Comparison of ENCODE assay signal across 27 cellular contexts in genomic region chr1:205259998-205260397, GRCh38. TPM values are rescaled to one million over a fixed set of nuclear protein-coding genes. Genes with fewer than 3 reads are reported as not detected.
DNase-seq lines count a peak whose midpoint lies in the region; ATAC-seq and TF ChIP-seq lines count a peak whose summit lies in the region.
"Had no signal": no experiment of that assay in that cellular context is flagged by ENCODE, and none has a peak within 500 bp of the region (broad histone marks: within the 10 kb centered on the region; RNA-seq: fewer than 3 reads in every experiment).

No MANE protein-coding gene starts in this region.

- H3K36me3 Mint-ChIP-seq in HFFc6 (ENCODE audit: low read depth) (no peaks in the 10 kb centered on the region), endodermal cell (ENCODE audit: low read depth) (no peaks in the 10 kb centered on the region)
- H3K36me3 Mint-ChIP-seq: natural killer cell treated with Interleukin-12 subunit alpha and Interleukin-12 subunit beta and Interleukin-15 and Interleukin-18, amount 100 ng/mL, for 72 hours; stimulated activated naive B cell treated with anti-CD40 and anti-IgM and Interleukin-4, amounts not matched to agents 10 μg/mL and 1 μg/mL and 100 μg/mL, for 72 hours had no signal

- H3K4me1 Mint-ChIP-seq in HFFc6 (ENCODE audit: low read depth) (peaks cover 69% of the 10 kb centered on the region), endodermal cell (peaks cover 17% of the 10 kb centered on the region)

- H3K9ac ChIP-seq in endodermal cell (ENCODE audit: extremely low read depth, low read length, poor library complexity, severe bottlenecking), result no peak overlapping the region

- H3K9me3 ChIP-seq in RWPE2 (ENCODE audit: severe bottlenecking) (no peaks in the 10 kb centered on the region), endodermal cell (ENCODE audit: control insufficient read depth, low read length) (no peaks in the 10 kb centered on the region), psoas muscle (no peaks in the 10 kb centered on the region)
- H3K9me3 ChIP-seq: suprapubic skin, uterus had no signal

- H3K4me3 ChIP-seq in RWPE2 (ENCODE audit: severe bottlenecking), result no peak overlapping the region
- no peak overlapping the region for H3K4me3 ChIP-seq in endodermal cell (ENCODE audit: low read length)
- no peak overlapping the region for H3K4me3 ChIP-seq in psoas muscle
- H3K4me3 ChIP-seq: GM23338, skin epidermis, suprapubic skin, uterus had no signal

- H3K27me3 ChIP-seq in RWPE2 (ENCODE audit: insufficient read depth, poor library complexity, severe bottlenecking) (no peaks in the 10 kb centered on the region), endodermal cell (ENCODE audit: control insufficient read depth, insufficient read depth, low read length, poor library complexity, severe bottlenecking) (no peaks in the 10 kb centered on the region), psoas muscle (ENCODE audit: insufficient read depth in 3 of 3, low read length in 2 of 3) (no peaks in the 10 kb centered on the region)
- H3K27me3 ChIP-seq: suprapubic skin, uterus had no signal

- H3K36me3 ChIP-seq in RWPE2 (ENCODE audit: low read depth) (no peaks in the 10 kb centered on the region), endodermal cell (ENCODE audit: control insufficient read depth, insufficient read depth, low read length) (no peaks in the 10 kb centered on the region), psoas muscle (ENCODE audit: insufficient read depth in 1 of 2, low read depth in 1 of 2) (no peaks in the 10 kb centered on the region)
- H3K36me3 ChIP-seq: suprapubic skin, uterus had no signal

- DNase-seq in HFFc6, result no peak
- DNase-seq in RWPE2 (ENCODE audit: low spot score), result no peak
- no peak for DNase-seq in endodermal cell
- no peak for DNase-seq in psoas muscle
- DNase-seq in NCI-H2227 treated with DMSO at 0.1 percent for 48 hours (lab: John Stamatoyannopoulos, UW), result no peak
- no peak for DNase-seq in stimulated activated CD4-positive, alpha-beta T cell treated with anti-CD3 and anti-CD28 coated beads, Interleukin-1b, Interleukin-23, amount 100 ng/mL, for 48 hours
- DNase-seq: activated CD4-positive, alpha-beta T cell treated with anti-CD3 and anti-CD28 coated beads for 1 hour; amygdala; CD4-positive, alpha-beta T cell; DMS79 treated with DMSO at 0.1 percent for 48 hours; effector CD8-positive, alpha-beta T cell; GDM1; head of caudate nucleus; islet precursor cell; NCI-H1092 treated with DMSO at 0.1 percent for 48 hours; NCI-H1694 treated with DMSO at 0.1 percent for 48 hours; NCI-H510A treated with DMSO at 0.1 percent for 48 hours; stimulated activated naive B cell treated with anti-CD40 and anti-IgM and Interleukin-4, amounts not matched to agents 10 μg/mL and 1 μg/mL and 100 μg/mL, for 72 hours; uterus had no signal

- peaks cover 1% of the 10 kb centered on the region for H3K27me3 Mint-ChIP-seq in HFFc6 (ENCODE audit: insufficient read depth)
- no peaks in the 10 kb centered on the region for H3K27me3 Mint-ChIP-seq in endodermal cell (ENCODE audit: insufficient read depth)
- H3K27me3 Mint-ChIP-seq: CD4-positive, alpha-beta T cell had no signal

- WGBS in endodermal cell (ENCODE audit: insufficient coverage in 1 of 2, insufficient read length in 1 of 2), 2 experiments, result 83% methylated on average over 1 of the region's 1 CpG; no CpG with 5 or more reads in 1 of the 2 experiments
- 47 to 73% (median 63%) methylated on average over 1 of the region's 1 CpG for WGBS in psoas muscle, 3 donors

- H3K27ac Mint-ChIP-seq in HFFc6 (peak overlapping the region; percentile 94; the same call in 1 of the 2 replicates), endodermal cell (peak overlapping the region; percentile 30)
- H3K27ac Mint-ChIP-seq: CD4-positive, alpha-beta T cell; GM23338; natural killer cell treated with Interleukin-12 subunit alpha and Interleukin-12 subunit beta and Interleukin-15 and Interleukin-18, amount 100 ng/mL, for 72 hours; stimulated activated naive B cell treated with anti-CD40 and anti-IgM and Interleukin-4, amounts not matched to agents 10 μg/mL and 1 μg/mL and 100 μg/mL, for 72 hours; T-helper 2 cell treated with Interferon-gamma antibody and Interleukin-4, amounts not matched to agents 5 μg/mL and 100 μg/mL, for 36 hours had no signal

- intact Hi-C loops in psoas muscle (cut with DNase I), result loop anchor here (5.0 to 10.0 kb wide), 5 partner anchors 38 to 285 kb away; no protein-coding TSS in a partner anchor

- H3K4me3 Mint-ChIP-seq in HFFc6 (no peak overlapping the region), endodermal cell (no peak overlapping the region)
- H3K4me3 Mint-ChIP-seq: CD4-positive, alpha-beta T cell; GM23338; natural killer cell treated with Interleukin-12 subunit alpha and Interleukin-12 subunit beta and Interleukin-15 and Interleukin-18, amount 100 ng/mL, for 72 hours; stimulated activated naive B cell treated with anti-CD40 and anti-IgM and Interleukin-4, amounts not matched to agents 10 μg/mL and 1 μg/mL and 100 μg/mL, for 72 hours; T-helper 2 cell treated with Interferon-gamma antibody and Interleukin-4, amounts not matched to agents 5 μg/mL and 100 μg/mL, for 36 hours had no signal

- no peak for ATAC-seq in RWPE2 (ENCODE audit: low read depth)
- no peak for ATAC-seq in psoas muscle
- ATAC-seq in GM18858 (IDR thresholded peaks at IDR 0.05; ENCODE audit: unreplicated experiment), result no peak
- no peak for ATAC-seq in GM21717 (IDR thresholded peaks at IDR 0.05; ENCODE audit: unreplicated experiment)
- ATAC-seq: activated naive CD4-positive, alpha-beta T cell treated with anti-CD3 and anti-CD28 coated beads, Interleukin-2, amount 50 U/mL, for 72 hours; GM23338; stimulated activated naive B cell treated with anti-CD40 and anti-IgM and Interleukin-4, amounts not matched to agents 10 μg/mL and 1 μg/mL and 100 μg/mL, for 72 hours had no signal

- no peak for TF ChIP-seq CTCF in HFFc6 (IDR thresholded peaks at IDR 0.05)
- no peak for TF ChIP-seq CTCF in RWPE2 (IDR thresholded peaks at IDR 0.05; ENCODE audit: poor library complexity, severe bottlenecking)
- TF ChIP-seq CTCF in endodermal cell (conservative IDR thresholded peaks at IDR 0.05), result no peak
- no peak for TF ChIP-seq CTCF in psoas muscle (IDR thresholded peaks at IDR 0.05)

- no peaks in the 10 kb centered on the region for H3K9me3 Mint-ChIP-seq in HFFc6
- no peaks in the 10 kb centered on the region for H3K9me3 Mint-ChIP-seq in endodermal cell
- H3K9me3 Mint-ChIP-seq: activated naive CD4-positive, alpha-beta T cell treated with anti-CD3 and anti-CD28 coated beads, Interleukin-2, amount 50 U/mL, for 72 hours; CD4-positive, alpha-beta T cell; GM23338; natural killer cell treated with Interleukin-12 subunit alpha and Interleukin-12 subunit beta and Interleukin-15 and Interleukin-18, amount 100 ng/mL, for 72 hours; stimulated activated naive B cell treated with anti-CD40 and anti-IgM and Interleukin-4, amounts not matched to agents 10 μg/mL and 1 μg/mL and 100 μg/mL, for 72 hours; T-helper 2 cell treated with Interferon-gamma antibody and Interleukin-4, amounts not matched to agents 5 μg/mL and 100 μg/mL, for 36 hours had no signal

- H3K4me1 ChIP-seq in RWPE2 (ENCODE audit: insufficient read depth, poor library complexity, severe bottlenecking) (peaks cover 31% of the 10 kb centered on the region), endodermal cell (ENCODE audit: control insufficient read depth, insufficient read depth, low read length) (no peaks in the 10 kb centered on the region), psoas muscle (peaks cover 56% of the 10 kb centered on the region)
- H3K4me1 ChIP-seq: uterus had no signal

- peak overlapping the region; percentile 84 for H3K27ac ChIP-seq in RWPE2 (ENCODE audit: poor library complexity, severe bottlenecking)
- no peak overlapping the region for H3K27ac ChIP-seq in endodermal cell (ENCODE audit: low read depth, low read length)
- H3K27ac ChIP-seq in psoas muscle, result peak overlapping the region; percentile 76
- H3K27ac ChIP-seq: suprapubic skin, uterus had no signal

RNA-seq across cellular contexts. Expression of gene TMCC2, which starts 32.3 kb away (rescaled TPM):
- total RNA-seq in HFFc6 (2021; fragmentation: NEBNext Ultra II Directional; extraction: Animal tissue kit (Norgen Biotek cat#: 25700)), result 1 to 10 TPM; 3.4 to 4.2 (median 3.9) TPM
- 1 to 10 TPM; 5.2 to 5.8 TPM for total RNA-seq in endodermal cell
- 9.8 TPM for polyA plus RNA-seq in endodermal cell (2013, experiment 1 of 2)
- 7.5 TPM for polyA plus RNA-seq in endodermal cell (2013, experiment 2 of 2)
- 10 to 100 TPM in 1 of 4 donors, 1 to 10 TPM in 3; 3.4 to 21.4 (median 6.9) TPM for total RNA-seq in psoas muscle
- polyA plus RNA-seq in psoas muscle, result 10 to 100 TPM in 1 of 3 donors, 1 to 10 TPM in 1, under 1 TPM in 1; 0.66 to 17.5 (median 4.3) TPM

RNA-seq across cellular contexts. Expression of gene DSTYK, which starts 48.5 kb away (rescaled TPM):
- total RNA-seq in HFFc6 (2021; fragmentation: NEBNext Ultra II Directional; extraction: Animal tissue kit (Norgen Biotek cat#: 25700)), result 10 to 100 TPM; 13.1 to 17.5 (median 13.9) TPM
- total RNA-seq in endodermal cell (10 to 100 TPM in 1 of 2 donors, 1 to 10 TPM in 1; 9.8 to 11.0 TPM), psoas muscle (10 to 100 TPM in 3 of 4 donors, 1 to 10 TPM in 1; 10.0 to 22.6 (median 13.9) TPM)
- 6.4 TPM for polyA plus RNA-seq in endodermal cell (2013, experiment 1 of 2)
- polyA plus RNA-seq in endodermal cell (2013, experiment 2 of 2), result 6.5 TPM
- 10 to 100 TPM in 1 of 3 donors, 1 to 10 TPM in 2; 2.3 to 19.3 (median 5.2) TPM for polyA plus RNA-seq in psoas muscle
